8 cellular contexts compared by ENCODE assay signal in the genomic region with DNA sequence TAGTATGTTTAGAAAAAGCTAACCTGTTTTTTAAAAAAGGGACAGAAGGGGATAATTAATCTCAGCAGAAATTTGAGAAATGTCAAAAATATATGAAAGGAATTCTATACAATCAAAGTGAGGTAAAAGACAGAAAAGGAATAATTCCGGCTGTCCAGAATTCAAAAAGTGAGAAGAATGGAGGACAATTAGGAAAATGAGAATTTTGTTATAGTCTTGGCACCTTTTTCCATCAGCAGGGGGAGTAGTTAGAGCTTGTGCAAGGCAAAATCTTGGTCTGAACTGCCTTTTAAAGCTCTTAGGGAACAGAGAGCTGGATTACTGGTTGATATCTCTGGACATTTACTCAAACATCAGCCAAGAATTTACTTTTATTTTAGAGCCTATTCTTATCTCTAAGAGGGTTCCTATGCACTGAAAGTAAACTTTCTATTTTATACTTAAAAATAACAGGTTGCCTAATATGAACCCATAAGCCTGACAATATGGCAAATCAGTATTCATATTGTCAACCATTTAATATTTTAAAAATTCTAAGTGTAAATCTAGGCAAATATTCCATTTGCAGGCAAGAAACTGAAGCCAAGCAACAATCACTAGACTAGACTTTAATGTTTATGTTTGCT.
DNase-seq lines count a peak whose midpoint lies in the region; ATAC-seq, FAIRE-seq and TF ChIP-seq lines count a peak whose summit lies in the region.

No MANE protein-coding gene starts in this region.

- no peak overlapping the region for H3K4me2 ChIP-seq in Loucy (ENCODE audit: low read depth, low read length, poor library complexity, severe bottlenecking)
- no peak overlapping the region for H3K4me2 ChIP-seq in GM12878 (ENCODE audit: control insufficient read depth, insufficient read depth)

- SMC1A ChIA-PET in GM12878 (lab: Charles Lee; ENCODE audit: uncharacterized antibody, unreplicated experiment), result interaction anchor here (0.6 to 2.5 kb wide), 20 partner anchors 9 to 368 kb away, joined by 3 to 9 read pairs (median 3); no protein-coding TSS in a partner anchor

- no peak overlapping the region for H3K27ac Mint-ChIP-seq in T-helper 17 cell

- RAD21 ChIA-PET in GM12878 (lab: Charles Lee; ENCODE audit: unreplicated experiment), result interaction anchor here (1.0 to 2.2 kb wide), 5 partner anchors 24 to 230 kb away, joined by 3 to 10 read pairs (median 4); no protein-coding TSS in a partner anchor

- no peaks in the 10 kb centered on the region for H3K27me3 ChIP-seq in Loucy (ENCODE audit: insufficient read depth, low read length, poor library complexity, severe bottlenecking)
- H3K27me3 ChIP-seq in GM12878 (replicated peaks in 1 of 2; ENCODE audit: control insufficient read depth in 2 of 2, insufficient read depth in 2 of 2, low read length in 1 of 2), result no peaks in the 10 kb centered on the region
- no peaks in the 10 kb centered on the region for H3K27me3 ChIP-seq in lung (ENCODE audit: control insufficient read depth, insufficient read depth)

- TF ChIP-seq POLR2A in GM12878 (IDR thresholded peaks at IDR 0.05; ENCODE audit: low read depth, low read length), result no peak

- no peak overlapping the region for H3K4me3 Mint-ChIP-seq in T-helper 17 cell

- H3K9me3 ChIP-seq in Loucy (ENCODE audit: insufficient read depth, low read depth, low read length) (no peaks in the 10 kb centered on the region), GM12878 (replicated peaks; ENCODE audit: control insufficient read depth, insufficient read depth, low read length) (no peaks in the 10 kb centered on the region), lung (ENCODE audit: control insufficient read depth in 2 of 2, insufficient read depth in 1 of 2, low read length in 1 of 2) (no peaks in the 10 kb centered on the region), T-helper 17 cell (ENCODE audit: control insufficient read depth, low read length, poor library complexity, severe bottlenecking) (no peaks in the 10 kb centered on the region)

- H3K9me2 ChIP-seq in Loucy (replicated peaks; ENCODE audit: low read depth, low read length), result no peaks in the 10 kb centered on the region

- ATAC-seq in GM12878 (peak; percentile 37; the same call in 1 of the 3 replicates), lung (ENCODE audit: insufficient read depth, low FRiP score) (no peak), left colon (no peak), T-helper 17 cell (no peak), GM21786 (IDR thresholded peaks at IDR 0.05; ENCODE audit: unreplicated experiment) (no peak), GM21723 (IDR thresholded peaks at IDR 0.05; ENCODE audit: unreplicated experiment) (no peak)

- in situ Hi-C loops in GM12878 (cut with MboI), result loop anchor here (10.0 kb wide), 2 partner anchors 231 to 579 kb away; no protein-coding TSS in a partner anchor

- 0% methylated on average over 1 of the region's 1 CpG for WGBS in GM12878 (ENCODE audit: insufficient coverage, insufficient replicate concordance, low lambda C conversion rate, missing lambda C conversion rate)
- 85% methylated on average over 1 of the region's 1 CpG for WGBS in lung, 2 donors

- H3K36me3 ChIP-seq in Loucy (ENCODE audit: insufficient read depth, low read length) (no peaks in the 10 kb centered on the region), GM12878 (ENCODE audit: control insufficient read depth in 2 of 2, insufficient read depth in 2 of 2, low read length in 1 of 2) (no peaks in the 10 kb centered on the region), lung (ENCODE audit: control insufficient read depth in 2 of 2, insufficient read depth in 2 of 2, low read length in 2 of 2) (peaks cover 5 to 11% of the 10 kb centered on the region in 2 donors)

- peaks cover 5% of the 10 kb centered on the region for H3K36me3 Mint-ChIP-seq in T-helper 17 cell (ENCODE audit: low read depth)

- TF ChIP-seq CTCF in Loucy (conservative IDR thresholded peaks at IDR 0.05; ENCODE audit: low read length), result peak; percentile 59
- TF ChIP-seq CTCF in GM12878 (IDR thresholded peaks at IDR 0.05 in 2 of 3, conservative IDR thresholded peaks at IDR 0.05 in 1 of 3; ENCODE audit: control insufficient read depth in 2 of 3, extremely low read depth in 1 of 3, insufficient read depth in 1 of 3, low read depth in 3 of 3, low read length in 3 of 3), result peak; percentile 49 to 55 (median 54); a peak in 5 of 6 replicates
- peak; percentile 15 for TF ChIP-seq CTCF in lung (IDR thresholded peaks at IDR 0.05; ENCODE audit: control extremely low read depth, extremely low read depth)

- CTCF ChIA-PET in GM12878 (lab: Yijun Ruan, JAX), result interaction anchor here (0.5 to 5.8 kb wide), 28 partner anchors 9 to 575 kb away, joined by 3 to 39 read pairs (median 4); no protein-coding TSS in a partner anchor

- H3K27me3 Mint-ChIP-seq in T-helper 17 cell, result no peaks in the 10 kb centered on the region

- peak; percentile 25 for DNase-seq in DMS53 treated with DMSO at 0.1 percent for 48 hours (lab: John Stamatoyannopoulos, UW; ENCODE audit: unreplicated experiment)
- no peak for DNase-seq in GM12878 (ENCODE audit: low read depth, low spot score)
- DNase-seq in lung (ENCODE audit: low spot score), result no peak
- no peak for DNase-seq in left colon
- no peak for DNase-seq in T-helper 17 cell

- H3K4me1 Mint-ChIP-seq in T-helper 17 cell, result peaks cover 7% of the 10 kb centered on the region

- intact Hi-C loops in GM12878 (cut with micrococcal nuclease; ENCODE audit: unreplicated experiment), result loop anchor here (1.0 to 2.0 kb wide), 2 partner anchors 230 to 443 kb away; no protein-coding TSS in a partner anchor
- intact Hi-C loops in left colon (cut with DNase I, micrococcal nuclease), result loop anchor here (10.0 kb wide), 2 partner anchors 89 to 231 kb away; no protein-coding TSS in a partner anchor

- H3K79me2 ChIP-seq in Loucy (ENCODE audit: insufficient read depth, low read length), result no peaks in the 10 kb centered on the region
- H3K79me2 ChIP-seq in GM12878 (ENCODE audit: control insufficient read depth, insufficient read depth, low read length), result no peaks in the 10 kb centered on the region

- peak; percentile 49 for TF ChIP-seq RAD21 in GM12878 (IDR thresholded peaks at IDR 0.05; ENCODE audit: insufficient read depth, low read depth, low read length)

- H2AFZ ChIP-seq in Loucy (ENCODE audit: low read length), result no peak overlapping the region
- H2AFZ ChIP-seq in GM12878 (ENCODE audit: control insufficient read depth, low read depth, low read length), result no peak overlapping the region

- FAIRE-seq in GM12878 (lab: Jason Lieb, UNC), result no peak

- BruUV-seq in GM12878 (replicated peaks; lab: Mats Ljungman, UMichigan), result no TSS peak

- H3K27ac ChIP-seq in GM12878 (ENCODE audit: control insufficient read depth, insufficient read depth) (no peak overlapping the region), lung (ENCODE audit: low read depth in 1 of 2, low read length in 1 of 2) (no peak overlapping the region)

- no peak overlapping the region for H3K4me3 ChIP-seq in Loucy (ENCODE audit: low read length, poor library complexity, severe bottlenecking)
- no peak overlapping the region for H3K4me3 ChIP-seq in GM12878
- no peak overlapping the region for H3K4me3 ChIP-seq in lung

- H3F3A ChIP-seq in Loucy (ENCODE audit: low read depth), result no peaks in the 10 kb centered on the region

- H4K20me1 ChIP-seq in Loucy (ENCODE audit: insufficient read depth, low read length, poor library complexity, severe bottlenecking), result no peaks in the 10 kb centered on the region
- no peaks in the 10 kb centered on the region for H4K20me1 ChIP-seq in GM12878 (ENCODE audit: control insufficient read depth, insufficient read depth)

- H3K4me1 ChIP-seq in Loucy (ENCODE audit: insufficient read depth, low read length, poor library complexity, severe bottlenecking), result no peaks in the 10 kb centered on the region
- H3K4me1 ChIP-seq in GM12878 (ENCODE audit: control insufficient read depth, insufficient read depth, low read length), result no peaks in the 10 kb centered on the region
- peaks cover 0 to 2% of the 10 kb centered on the region in 2 donors for H3K4me1 ChIP-seq in lung (ENCODE audit: control insufficient read depth in 2 of 2, insufficient read depth in 2 of 2, low read length in 2 of 2)

- no peak for TF ChIP-seq EP300 in GM12878 (IDR thresholded peaks at IDR 0.05; ENCODE audit: borderline replicate concordance in 1 of 2, control insufficient read depth in 1 of 2, low read depth in 2 of 2, low read length in 2 of 2)

- POLR2A ChIA-PET in GM12878 (lab: Charles Lee), result no interaction called here

- H3K9ac ChIP-seq in Loucy (ENCODE audit: low read depth, low read length, poor library complexity, severe bottlenecking) (no peak overlapping the region), GM12878 (ENCODE audit: control insufficient read depth, insufficient read depth, low read length) (no peak overlapping the region)

TF ChIP-seq in GM12878, 131 proteins besides CTCF, POLR2A, EP300 and RAD21:
- TF ChIP-seq, protein P1, sequence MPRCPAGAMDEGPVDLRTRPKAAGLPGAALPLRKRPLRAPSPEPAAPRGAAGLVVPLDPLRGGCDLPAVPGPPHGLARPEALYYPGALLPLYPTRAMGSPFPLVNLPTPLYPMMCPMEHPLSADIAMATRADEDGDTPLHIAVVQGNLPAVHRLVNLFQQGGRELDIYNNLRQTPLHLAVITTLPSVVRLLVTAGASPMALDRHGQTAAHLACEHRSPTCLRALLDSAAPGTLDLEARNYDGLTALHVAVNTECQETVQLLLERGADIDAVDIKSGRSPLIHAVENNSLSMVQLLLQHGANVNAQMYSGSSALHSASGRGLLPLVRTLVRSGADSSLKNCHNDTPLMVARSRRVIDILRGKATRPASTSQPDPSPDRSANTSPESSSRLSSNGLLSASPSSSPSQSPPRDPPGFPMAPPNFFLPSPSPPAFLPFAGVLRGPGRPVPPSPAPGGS (IDR thresholded peaks at IDR 0.05; ENCODE audit: borderline replicate concordance, insufficient read depth, low read depth, low read length, poor library complexity, severe bottlenecking), result no peak
- peak; percentile 44; the same call in 1 of the 2 replicates for TF ChIP-seq SMC3 (IDR thresholded peaks at IDR 0.05; ENCODE audit: borderline replicate concordance, low read length)
TF ChIP-seq in GM12878: peak in this region for 1.
